Comparison of ENCODE assay signal across 1 cellular context in the genomic region with DNA sequence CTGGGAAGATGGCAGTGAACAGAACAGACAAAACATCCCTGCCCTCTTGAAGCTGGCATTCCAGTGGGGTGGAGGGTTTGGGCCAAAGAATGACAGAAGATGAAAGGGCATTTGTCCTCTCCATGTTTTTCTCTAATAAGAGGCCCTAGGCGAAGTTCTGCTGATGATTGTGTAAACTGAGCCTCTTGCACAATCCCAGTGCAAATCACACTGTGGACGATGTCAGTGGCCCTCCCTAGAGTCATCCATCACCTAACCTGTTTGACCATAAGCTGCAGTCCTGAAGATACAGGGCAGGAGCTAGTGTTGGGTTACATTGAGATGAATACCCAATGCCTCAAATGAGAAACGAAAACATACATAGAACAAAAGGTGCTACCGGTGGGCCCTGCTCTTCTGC.
TF ChIP-seq lines count a peak whose summit lies in the region.

No MANE protein-coding gene starts in this region.

TF ChIP-seq in HepG2, 621 proteins besides CTCF, POLR2A, EP300 and RAD21 (continued from another document):
- TF ChIP-seq, protein P1, sequence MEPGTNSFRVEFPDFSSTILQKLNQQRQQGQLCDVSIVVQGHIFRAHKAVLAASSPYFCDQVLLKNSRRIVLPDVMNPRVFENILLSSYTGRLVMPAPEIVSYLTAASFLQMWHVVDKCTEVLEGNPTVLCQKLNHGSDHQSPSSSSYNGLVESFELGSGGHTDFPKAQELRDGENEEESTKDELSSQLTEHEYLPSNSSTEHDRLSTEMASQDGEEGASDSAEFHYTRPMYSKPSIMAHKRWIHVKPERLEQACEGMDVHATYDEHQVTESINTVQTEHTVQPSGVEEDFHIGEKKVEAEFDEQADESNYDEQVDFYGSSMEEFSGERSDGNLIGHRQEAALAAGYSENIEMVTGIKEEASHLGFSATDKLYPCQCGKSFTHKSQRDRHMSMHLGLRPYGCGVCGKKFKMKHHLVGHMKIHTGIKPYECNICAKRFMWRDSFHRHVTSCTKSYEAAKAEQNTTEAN (CRISPR knock-in tag; conservative IDR thresholded peaks at IDR 0.05) = 0 out of 2 replicates have a peak, but pooled peaks have one; percentile 72
- TF ChIP-seq ATF1 (CRISPR knock-in tag; IDR thresholded peaks at IDR 0.05) (no peak), ZSCAN31 (CRISPR knock-in tag; IDR thresholded peaks at IDR 0.05; ENCODE audit: low read depth) (no peak), CEBPB (IDR thresholded peaks at IDR 0.05; ENCODE audit: borderline replicate concordance, low read depth, low read length) (peak; percentile 93)
- TF ChIP-seq, protein P2, sequence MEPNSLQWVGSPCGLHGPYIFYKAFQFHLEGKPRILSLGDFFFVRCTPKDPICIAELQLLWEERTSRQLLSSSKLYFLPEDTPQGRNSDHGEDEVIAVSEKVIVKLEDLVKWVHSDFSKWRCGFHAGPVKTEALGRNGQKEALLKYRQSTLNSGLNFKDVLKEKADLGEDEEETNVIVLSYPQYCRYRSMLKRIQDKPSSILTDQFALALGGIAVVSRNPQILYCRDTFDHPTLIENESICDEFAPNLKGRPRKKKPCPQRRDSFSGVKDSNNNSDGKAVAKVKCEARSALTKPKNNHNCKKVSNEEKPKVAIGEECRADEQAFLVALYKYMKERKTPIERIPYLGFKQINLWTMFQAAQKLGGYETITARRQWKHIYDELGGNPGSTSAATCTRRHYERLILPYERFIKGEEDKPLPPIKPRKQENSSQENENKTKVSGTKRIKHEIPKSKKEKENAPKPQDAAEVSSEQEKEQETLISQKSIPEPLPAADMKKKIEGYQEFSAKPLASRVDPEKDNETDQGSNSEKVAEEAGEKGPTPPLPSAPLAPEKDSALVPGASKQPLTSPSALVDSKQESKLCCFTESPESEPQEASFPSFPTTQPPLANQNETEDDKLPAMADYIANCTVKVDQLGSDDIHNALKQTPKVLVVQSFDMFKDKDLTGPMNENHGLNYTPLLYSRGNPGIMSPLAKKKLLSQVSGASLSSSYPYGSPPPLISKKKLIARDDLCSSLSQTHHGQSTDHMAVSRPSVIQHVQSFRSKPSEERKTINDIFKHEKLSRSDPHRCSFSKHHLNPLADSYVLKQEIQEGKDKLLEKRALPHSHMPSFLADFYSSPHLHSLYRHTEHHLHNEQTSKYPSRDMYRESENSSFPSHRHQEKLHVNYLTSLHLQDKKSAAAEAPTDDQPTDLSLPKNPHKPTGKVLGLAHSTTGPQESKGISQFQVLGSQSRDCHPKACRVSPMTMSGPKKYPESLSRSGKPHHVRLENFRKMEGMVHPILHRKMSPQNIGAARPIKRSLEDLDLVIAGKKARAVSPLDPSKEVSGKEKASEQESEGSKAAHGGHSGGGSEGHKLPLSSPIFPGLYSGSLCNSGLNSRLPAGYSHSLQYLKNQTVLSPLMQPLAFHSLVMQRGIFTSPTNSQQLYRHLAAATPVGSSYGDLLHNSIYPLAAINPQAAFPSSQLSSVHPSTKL (CRISPR knock-in tag; IDR thresholded peaks at IDR 0.05) = 0 out of 2 replicates have a peak, but pooled peaks have one; percentile 15
- TF ChIP-seq, protein P3, sequence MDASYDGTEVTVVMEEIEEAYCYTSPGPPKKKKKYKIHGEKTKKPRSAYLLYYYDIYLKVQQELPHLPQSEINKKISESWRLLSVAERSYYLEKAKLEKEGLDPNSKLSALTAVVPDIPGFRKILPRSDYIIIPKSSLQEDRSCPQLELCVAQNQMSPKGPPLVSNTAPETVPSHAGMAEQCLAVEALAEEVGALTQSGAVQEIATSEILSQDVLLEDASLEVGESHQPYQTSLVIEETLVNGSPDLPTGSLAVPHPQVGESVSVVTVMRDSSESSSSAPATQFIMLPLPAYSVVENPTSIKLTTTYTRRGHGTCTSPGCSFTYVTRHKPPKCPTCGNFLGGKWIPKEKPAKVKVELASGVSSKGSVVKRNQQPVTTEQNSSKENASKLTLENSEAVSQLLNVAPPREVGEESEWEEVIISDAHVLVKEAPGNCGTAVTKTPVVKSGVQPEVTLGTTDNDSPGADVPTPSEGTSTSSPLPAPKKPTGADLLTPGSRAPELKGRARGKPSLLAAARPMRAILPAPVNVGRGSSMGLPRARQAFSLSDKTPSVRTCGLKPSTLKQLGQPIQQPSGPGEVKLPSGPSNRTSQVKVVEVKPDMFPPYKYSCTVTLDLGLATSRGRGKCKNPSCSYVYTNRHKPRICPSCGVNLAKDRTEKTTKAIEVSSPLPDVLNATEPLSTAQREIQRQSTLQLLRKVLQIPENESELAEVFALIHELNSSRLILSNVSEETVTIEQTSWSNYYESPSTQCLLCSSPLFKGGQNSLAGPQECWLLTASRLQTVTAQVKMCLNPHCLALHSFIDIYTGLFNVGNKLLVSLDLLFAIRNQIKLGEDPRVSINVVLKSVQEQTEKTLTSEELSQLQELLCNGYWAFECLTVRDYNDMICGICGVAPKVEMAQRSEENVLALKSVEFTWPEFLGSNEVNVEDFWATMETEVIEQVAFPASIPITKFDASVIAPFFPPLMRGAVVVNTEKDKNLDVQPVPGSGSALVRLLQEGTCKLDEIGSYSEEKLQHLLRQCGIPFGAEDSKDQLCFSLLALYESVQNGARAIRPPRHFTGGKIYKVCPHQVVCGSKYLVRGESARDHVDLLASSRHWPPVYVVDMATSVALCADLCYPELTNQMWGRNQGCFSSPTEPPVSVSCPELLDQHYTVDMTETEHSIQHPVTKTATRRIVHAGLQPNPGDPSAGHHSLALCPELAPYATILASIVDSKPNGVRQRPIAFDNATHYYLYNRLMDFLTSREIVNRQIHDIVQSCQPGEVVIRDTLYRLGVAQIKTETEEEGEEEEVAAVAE (CRISPR knock-in tag; IDR thresholded peaks at IDR 0.05; ENCODE audit: borderline replicate concordance) = no peak
- TF ChIP-seq, protein P4, sequence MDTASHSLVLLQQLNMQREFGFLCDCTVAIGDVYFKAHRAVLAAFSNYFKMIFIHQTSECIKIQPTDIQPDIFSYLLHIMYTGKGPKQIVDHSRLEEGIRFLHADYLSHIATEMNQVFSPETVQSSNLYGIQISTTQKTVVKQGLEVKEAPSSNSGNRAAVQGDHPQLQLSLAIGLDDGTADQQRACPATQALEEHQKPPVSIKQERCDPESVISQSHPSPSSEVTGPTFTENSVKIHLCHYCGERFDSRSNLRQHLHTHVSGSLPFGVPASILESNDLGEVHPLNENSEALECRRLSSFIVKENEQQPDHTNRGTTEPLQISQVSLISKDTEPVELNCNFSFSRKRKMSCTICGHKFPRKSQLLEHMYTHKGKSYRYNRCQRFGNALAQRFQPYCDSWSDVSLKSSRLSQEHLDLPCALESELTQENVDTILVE (CRISPR knock-in tag; IDR thresholded peaks at IDR 0.05) = no peak
- TF ChIP-seq, protein P5, sequence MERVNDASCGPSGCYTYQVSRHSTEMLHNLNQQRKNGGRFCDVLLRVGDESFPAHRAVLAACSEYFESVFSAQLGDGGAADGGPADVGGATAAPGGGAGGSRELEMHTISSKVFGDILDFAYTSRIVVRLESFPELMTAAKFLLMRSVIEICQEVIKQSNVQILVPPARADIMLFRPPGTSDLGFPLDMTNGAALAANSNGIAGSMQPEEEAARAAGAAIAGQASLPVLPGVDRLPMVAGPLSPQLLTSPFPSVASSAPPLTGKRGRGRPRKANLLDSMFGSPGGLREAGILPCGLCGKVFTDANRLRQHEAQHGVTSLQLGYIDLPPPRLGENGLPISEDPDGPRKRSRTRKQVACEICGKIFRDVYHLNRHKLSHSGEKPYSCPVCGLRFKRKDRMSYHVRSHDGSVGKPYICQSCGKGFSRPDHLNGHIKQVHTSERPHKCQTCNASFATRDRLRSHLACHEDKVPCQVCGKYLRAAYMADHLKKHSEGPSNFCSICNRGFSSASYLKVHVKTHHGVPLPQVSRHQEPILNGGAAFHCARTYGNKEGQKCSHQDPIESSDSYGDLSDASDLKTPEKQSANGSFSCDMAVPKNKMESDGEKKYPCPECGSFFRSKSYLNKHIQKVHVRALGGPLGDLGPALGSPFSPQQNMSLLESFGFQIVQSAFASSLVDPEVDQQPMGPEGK (CRISPR knock-in tag; IDR thresholded peaks at IDR 0.05) = no peak
